Comparison of ENCODE assay signal across 12 cellular contexts in the genomic region with DNA sequence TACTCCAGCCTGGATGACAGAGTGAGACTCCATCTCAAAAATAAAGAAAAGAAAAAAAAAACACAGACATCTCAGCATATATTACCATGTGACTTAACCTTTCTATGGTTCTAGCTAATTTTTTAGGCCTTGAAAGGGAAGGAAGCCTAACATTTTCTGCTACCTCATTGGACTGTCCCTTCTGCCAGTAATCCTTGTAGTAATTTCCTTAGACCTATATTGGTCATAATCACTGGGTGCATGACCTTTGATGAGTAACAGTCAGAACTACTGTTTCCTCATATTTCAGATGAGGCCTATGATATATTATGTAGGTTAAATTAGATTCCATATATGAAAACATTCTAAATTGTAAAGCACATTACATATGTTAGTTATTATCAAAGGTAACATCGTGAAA. TPM values are rescaled to one million over a fixed set of nuclear protein-coding genes. Genes with fewer than 3 reads are reported as not detected.
DNase-seq lines count a peak whose midpoint lies in the region; ATAC-seq lines count a peak whose summit lies in the region.
"Had no signal": no experiment of that assay in that cellular context is flagged by ENCODE, and none has a peak within 500 bp of the region (broad histone marks: within the 10 kb centered on the region; RNA-seq: fewer than 3 reads in every experiment).

No MANE protein-coding gene starts in this region.

- peaks cover 17% of the 10 kb centered on the region for H3K36me3 Mint-ChIP-seq in T-helper 2 cell treated with Interferon-gamma antibody and Interleukin-4, amounts not matched to agents 5 μg/mL and 100 μg/mL, for 36 hours (ENCODE audit: low read depth)

- peaks cover 6% of the 10 kb centered on the region for H3K4me1 Mint-ChIP-seq in T-helper 2 cell treated with Interferon-gamma antibody and Interleukin-4, amounts not matched to agents 5 μg/mL and 100 μg/mL, for 36 hours (ENCODE audit: low read depth)

- H3K27me3 Mint-ChIP-seq in T-helper 2 cell treated with Interferon-gamma antibody and Interleukin-4, amounts not matched to agents 5 μg/mL and 100 μg/mL, for 36 hours (ENCODE audit: low read depth): no peaks in the 10 kb centered on the region
- H3K27me3 Mint-ChIP-seq: central memory CD8-positive, alpha-beta T cell had no signal

- H3K4me3 Mint-ChIP-seq in T-helper 2 cell treated with Interferon-gamma antibody and Interleukin-4, amounts not matched to agents 5 μg/mL and 100 μg/mL, for 36 hours: no peak overlapping the region
- H3K4me3 Mint-ChIP-seq: CD8-positive, alpha-beta memory T cell; central memory CD8-positive, alpha-beta T cell had no signal

- ATAC-seq in GM18868 (IDR thresholded peaks at IDR 0.05; ENCODE audit: unreplicated experiment): peak; percentile 66

- H3K27ac Mint-ChIP-seq in T-helper 2 cell treated with Interferon-gamma antibody and Interleukin-4, amounts not matched to agents 5 μg/mL and 100 μg/mL, for 36 hours: no peak overlapping the region

- H3K9me3 Mint-ChIP-seq in T-helper 2 cell treated with Interferon-gamma antibody and Interleukin-4, amounts not matched to agents 5 μg/mL and 100 μg/mL, for 36 hours: no peaks in the 10 kb centered on the region
- H3K9me3 Mint-ChIP-seq: CD8-positive, alpha-beta memory T cell; central memory CD8-positive, alpha-beta T cell had no signal

- peak; percentile 41 to 57 for DNase-seq in AML-193 (lab: John Stamatoyannopoulos, UW)
- DNase-seq in M059J (ENCODE audit: low read depth): peak; percentile 51
- peak; percentile 48 for DNase-seq in dermis blood vessel endothelial cell
- no peak for DNase-seq in T-helper 2 cell treated with Interferon-gamma antibody and Interleukin-4, amounts not matched to agents 5 μg/mL and 100 μg/mL, for 36 hours (ENCODE audit: low spot score)
- no peak for DNase-seq in NCI-H146 treated with DMSO at 0.1 percent for 48 hours (lab: John Stamatoyannopoulos, UW; ENCODE audit: unreplicated experiment)
- DNase-seq in 8988T: no peak
- no peak for DNase-seq in DMS53 (lab: John Stamatoyannopoulos, UW)
- DNase-seq: CD8-positive, alpha-beta memory T cell; NCI-H2171; Right ventricle myocardium superior had no signal

RNA-seq across cellular contexts. Expression of gene XIAP, which starts 9.6 kb away (rescaled TPM):
- total RNA-seq in M059J (2014; rRNA removed; shearing (Covaris generic)): 29.8 and 44.2 TPM in 2 replicates
- 41.5 and 50.1 TPM in 2 replicates for total RNA-seq in dermis blood vessel endothelial cell

Comparison
In these comparisons a context has a peak if more than half of its experiments do, and no peak if none do; other contexts are left out.
1. DNase-seq: peak in AML-193 (2 of 2), M059J (single experiment) and dermis blood vessel endothelial cell (single experiment); none in T-helper 2 cell treated with Interferon-gamma antibody and Interleukin-4, amounts not matched to agents 5 μg/mL and 100 μg/mL, for 36 hours (single experiment), NCI-H146 treated with DMSO at 0.1 percent for 48 hours (single experiment), 8988T (single experiment) and DMS53 (single experiment).